23 cellular contexts compared by ENCODE assay signal in the genomic region with DNA sequence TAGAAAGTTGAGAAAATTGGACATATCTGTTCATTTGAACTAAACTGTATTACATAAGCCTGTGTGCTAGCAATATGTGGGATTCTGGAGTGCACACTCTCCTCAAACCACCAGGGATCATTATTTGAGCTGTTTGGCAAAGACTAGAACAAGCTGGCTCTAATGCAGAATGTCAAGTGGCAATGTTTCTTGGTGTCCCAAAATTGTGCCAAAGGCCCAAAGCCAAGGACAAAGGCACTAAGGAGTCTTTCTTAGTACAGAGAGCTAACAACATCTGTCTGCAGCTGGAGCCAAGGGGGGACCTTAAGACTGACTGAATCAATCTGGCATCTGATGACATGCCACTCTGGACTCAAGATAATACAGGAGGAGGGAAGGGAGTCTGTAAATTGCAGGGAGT.
DNase-seq lines count a peak whose midpoint lies in the region; ATAC-seq, FAIRE-seq and TF ChIP-seq lines count a peak whose summit lies in the region.
"Had no signal": no experiment of that assay in that cellular context is flagged by ENCODE, and none has a peak within 500 bp of the region (broad histone marks: within the 10 kb centered on the region; RNA-seq: fewer than 3 reads in every experiment).

No MANE protein-coding gene starts in this region.

- CTCF ChIA-PET in K562 (lab: Yijun Ruan, JAX; ENCODE audit: low intra/inter-chr PET ratio), result no interaction called here
- CTCF ChIA-PET in naive thymus-derived CD4-positive, alpha-beta T cell (lab: Charles Lee), result no interaction called here

- no peak for FAIRE-seq in K562 (lab: Jason Lieb, UNC)
- FAIRE-seq: astrocyte, GM12878 had no signal

- no peak overlapping the region for H3K9ac ChIP-seq in K562 (ENCODE audit: insufficient read depth in 1 of 2, low read depth in 2 of 2, low read length in 2 of 2)

- H3K4me2 ChIP-seq in K562 (ENCODE audit: insufficient read depth, low read length), result no peak overlapping the region

- H3K4me3 ChIP-seq in K562 (no peak overlapping the region), right cardiac atrium (ENCODE audit: low read length) (no peak overlapping the region), gastrocnemius medialis (no peak overlapping the region), H7 (ENCODE audit: insufficient read depth, low read depth, low read length) (no peak overlapping the region)
- H3K4me3 ChIP-seq in naive thymus-derived CD4-positive, alpha-beta T cell (ENCODE audit: low read length), result no peak overlapping the region
- H3K4me3 ChIP-seq: GM12878 had no signal

- H3K27ac ChIP-seq in K562 (ENCODE audit: extremely low read depth, low read depth, low read length) (no peak overlapping the region), right cardiac atrium (ENCODE audit: low read length) (peak overlapping the region; percentile 59), gastrocnemius medialis (no peak overlapping the region)
- H3K27ac ChIP-seq in naive thymus-derived CD4-positive, alpha-beta T cell (ENCODE audit: low read depth, low read length), result no peak overlapping the region
- H3K27ac ChIP-seq: neutrophil, RWPE1 had no signal

- peaks cover 0 to 12% (median 5%) of the 10 kb centered on the region in 11 donors for H3K9me3 Mint-ChIP-seq in naive thymus-derived CD4-positive, alpha-beta T cell

- no peaks in the 10 kb centered on the region for H3K79me2 ChIP-seq in K562 (ENCODE audit: control insufficient read depth, insufficient read depth, low read length)

- H4K20me1 ChIP-seq in K562 (replicated peaks; ENCODE audit: control insufficient read depth, insufficient read depth, low read length), result no peaks in the 10 kb centered on the region

- H3K27ac Mint-ChIP-seq in naive thymus-derived CD4-positive, alpha-beta T cell, result no peak overlapping the region
- H3K27ac Mint-ChIP-seq: activated CD8-positive, alpha-beta T cell treated with anti-CD3 and anti-CD28 coated beads, Interleukin-2, amount 10 ng/mL, durations not matched to agents 7 days and 5 days; activated naive CD4-positive, alpha-beta T cell treated with anti-CD3 and anti-CD28 coated beads, Interleukin-2, amount 50 U/mL, for 72 hours; activated T-cell treated with anti-CD3 and anti-CD28 coated beads, Interleukin-2, amount 50 U/mL, for 24 hours; CD4-positive, alpha-beta T cell had no signal

- H3K36me3 ChIP-seq in K562 (ENCODE audit: control insufficient read depth, insufficient read depth, low read length), result no peaks in the 10 kb centered on the region
- no peaks in the 10 kb centered on the region for H3K36me3 ChIP-seq in gastrocnemius medialis
- H3K36me3 ChIP-seq in H7 (replicated peaks; ENCODE audit: control insufficient read depth, insufficient read depth, low read length), result no peaks in the 10 kb centered on the region
- no peaks in the 10 kb centered on the region for H3K36me3 ChIP-seq in naive thymus-derived CD4-positive, alpha-beta T cell (ENCODE audit: control insufficient read depth in 2 of 3, insufficient read depth in 3 of 3, low read length in 3 of 3)
- H3K36me3 ChIP-seq: neutrophil had no signal

- TF ChIP-seq EP300 in K562 (IDR thresholded peaks at IDR 0.05; ENCODE audit: low read length), result no peak

- peak; percentile 30 for DNase-seq in DMS79 treated with DMSO at 0.1 percent for 48 hours (lab: John Stamatoyannopoulos, UW)
- no peak for DNase-seq in K562 (ENCODE audit: extremely low read depth in 1 of 4, low spot score in 3 of 4)
- DNase-seq in right cardiac atrium, result peak; percentile 69 to 87 (median 74)
- peak; percentile 13 to 58 for DNase-seq in gastrocnemius medialis
- no peak for DNase-seq in activated gamma-delta T cell (lab: John Stamatoyannopoulos, UW)
- no peak for DNase-seq in H7
- DNase-seq in naive thymus-derived CD4-positive, alpha-beta T cell, result no peak
- no peak for DNase-seq in occipital lobe (lab: John Stamatoyannopoulos, UW)
- DNase-seq: activated CD8-positive, alpha-beta T cell treated with anti-CD3 and anti-CD28 coated beads, Interleukin-2, amount 10 ng/mL, durations not matched to agents 7 days and 5 days; activated T-cell treated with anti-CD3 and anti-CD28 coated beads, Interleukin-2, amount 50 U/mL, for 24 hours; CD4-positive, alpha-beta T cell; cerebellar nuclear complex; effector CD4-positive, alpha-beta T cell; KG1; MV-4-11; NCI-H2081 treated with DMSO at 0.1 percent for 48 hours; NCI-H524 treated with DMSO at 0.1 percent for 48 hours had no signal

- peak overlapping the region; percentile 57 for H2AFZ ChIP-seq in K562 (ENCODE audit: low read depth, low read length)

- intact Hi-C loops in K562 (cut with micrococcal nuclease), result no loop called here
- intact Hi-C loops in right cardiac atrium (cut with DNase I), result no loop called here
- intact Hi-C loops in gastrocnemius medialis (cut with DNase I; ENCODE audit: low total_unique reads), result no loop called here
- intact Hi-C loops in naive thymus-derived CD4-positive, alpha-beta T cell (cut with micrococcal nuclease), result no loop called here

- ATAC-seq in K562 (peak; percentile 26; the same call in 2 of the 3 replicates), right cardiac atrium (peak; percentile 94 to 95), gastrocnemius medialis (peak; percentile 65 to 88)
- no peak for ATAC-seq in naive thymus-derived CD4-positive, alpha-beta T cell
- ATAC-seq: activated CD8-positive, alpha-beta T cell treated with anti-CD3 and anti-CD28 coated beads, Interleukin-2, amount 10 ng/mL, durations not matched to agents 7 days and 5 days; activated naive CD4-positive, alpha-beta T cell treated with anti-CD3 and anti-CD28 coated beads, Interleukin-2, amount 50 U/mL, for 72 hours; GM12878; left colon had no signal

- no peak for TF ChIP-seq RAD21 in K562 (CRISPR knock-in tag; conservative IDR thresholded peaks at IDR 0.05 in 1 of 2, IDR thresholded peaks at IDR 0.05 in 1 of 2)

- BruUV-seq in K562 (replicated peaks; lab: Mats Ljungman, UMichigan), result no TSS peak

- no peaks in the 10 kb centered on the region for H3K36me3 Mint-ChIP-seq in naive thymus-derived CD4-positive, alpha-beta T cell
- H3K36me3 Mint-ChIP-seq: activated naive CD4-positive, alpha-beta T cell treated with anti-CD3 and anti-CD28 coated beads, Interleukin-2, amount 50 U/mL, for 72 hours had no signal

- no peaks in the 10 kb centered on the region for H3K4me1 Mint-ChIP-seq in naive thymus-derived CD4-positive, alpha-beta T cell

- H3K9me3 ChIP-seq in K562 (replicated peaks; ENCODE audit: control insufficient read depth, insufficient read depth, low read depth, low read length) (peaks cover 4% of the 10 kb centered on the region; the same call in 1 of the 2 replicates), right cardiac atrium (ENCODE audit: control insufficient read depth, low read length) (peaks cover 3% of the 10 kb centered on the region), gastrocnemius medialis (no peaks in the 10 kb centered on the region)
- no peaks in the 10 kb centered on the region for H3K9me3 ChIP-seq in naive thymus-derived CD4-positive, alpha-beta T cell (ENCODE audit: control insufficient read depth in 2 of 3, low read length in 3 of 3)

- peaks cover 0 to 5% (median 3%) of the 10 kb centered on the region in 5 donors for H3K27me3 Mint-ChIP-seq in naive thymus-derived CD4-positive, alpha-beta T cell
- H3K27me3 Mint-ChIP-seq: activated T-cell treated with anti-CD3 and anti-CD28 coated beads, Interleukin-2, amount 50 U/mL, for 24 hours; CD4-positive, alpha-beta T cell had no signal

- H3K4me3 Mint-ChIP-seq in naive thymus-derived CD4-positive, alpha-beta T cell, result no peak overlapping the region
- H3K4me3 Mint-ChIP-seq: activated CD8-positive, alpha-beta T cell treated with anti-CD3 and anti-CD28 coated beads, Interleukin-2, amount 10 ng/mL, durations not matched to agents 7 days and 5 days; activated T-cell treated with anti-CD3 and anti-CD28 coated beads, Interleukin-2, amount 50 U/mL, for 24 hours; CD4-positive, alpha-beta T cell had no signal

- peaks cover 0 to 12% of the 10 kb centered on the region in 2 experiments; a peak in 3 of 5 replicates for H3K4me1 ChIP-seq in K562 (replicated peaks in 1 of 2; ENCODE audit: control insufficient read depth in 2 of 2, insufficient read depth in 2 of 2, low read length in 2 of 2)
- H3K4me1 ChIP-seq in right cardiac atrium (ENCODE audit: control insufficient read depth, insufficient read depth, low read length), result peaks cover 9% of the 10 kb centered on the region
- peaks cover 5 to 11% of the 10 kb centered on the region in 2 donors for H3K4me1 ChIP-seq in gastrocnemius medialis
- H3K4me1 ChIP-seq in naive thymus-derived CD4-positive, alpha-beta T cell (ENCODE audit: control insufficient read depth in 2 of 2, insufficient read depth in 2 of 2, low read length in 2 of 2), result no peaks in the 10 kb centered on the region

- POLR2A ChIA-PET in K562 (lab: Yijun Ruan, JAX), result interaction anchor here (0.6 to 1.4 kb wide), 2 partner anchors 12 to 930 kb away, joined by 3 to 6 read pairs; no protein-coding TSS in a partner anchor
- POLR2A ChIA-PET in naive thymus-derived CD4-positive, alpha-beta T cell (lab: Charles Lee), result interaction anchor here (0.6 kb wide), 1 partner anchor 488 kb away, joined by 4 read pairs; no protein-coding TSS in a partner anchor

- TF ChIP-seq CTCF in K562 (IDR thresholded peaks at IDR 0.05 in 2 of 3, conservative IDR thresholded peaks at IDR 0.05 in 1 of 3; ENCODE audit: insufficient read depth in 2 of 3, low read depth in 1 of 3, low read length in 3 of 3) (no peak), gastrocnemius medialis (IDR thresholded peaks at IDR 0.05 in 4 of 5, conservative IDR thresholded peaks at IDR 0.05 in 1 of 5) (peak in 1 of 5 experiments; percentile 11)

- in situ Hi-C loops in K562 (cut with MboI), result loop anchor here (25.0 kb wide), 1 partner anchor 492 kb away; the partner anchor contains the start of genes GMPS and SLC33A1
- in situ Hi-C loops in gastrocnemius medialis (cut with MboI; ENCODE audit: low sequenced_read_pairs in 4 of 4), result loop anchor here in 2 of 4 donors (25.0 kb wide), 1 partner anchor 317 kb away; no protein-coding TSS in a partner anchor

- H3K27me3 ChIP-seq in K562 (ENCODE audit: control insufficient read depth in 2 of 2, insufficient read depth in 2 of 2, low read length in 2 of 2) (no peaks in the 10 kb centered on the region), right cardiac atrium (ENCODE audit: control insufficient read depth, insufficient read depth) (no peaks in the 10 kb centered on the region), gastrocnemius medialis (no peaks in the 10 kb centered on the region), H7 (ENCODE audit: control insufficient read depth, insufficient read depth, low read length) (no peaks in the 10 kb centered on the region; the same call in 1 of the 2 replicates)
- H3K27me3 ChIP-seq in naive thymus-derived CD4-positive, alpha-beta T cell (ENCODE audit: control insufficient read depth in 2 of 2, insufficient read depth in 2 of 2, low read length in 2 of 2), result no peaks in the 10 kb centered on the region
- H3K27me3 ChIP-seq: neutrophil had no signal

- no peaks in the 10 kb centered on the region for H3K9me1 ChIP-seq in K562 (ENCODE audit: control insufficient read depth, insufficient read depth, low read length)

- TF ChIP-seq POLR2A in K562 (conservative IDR thresholded peaks at IDR 0.05) (no peak), gastrocnemius medialis (IDR thresholded peaks at IDR 0.05) (no peak)

TF ChIP-seq in K562, 482 proteins besides CTCF, POLR2A, EP300 and RAD21 (continues in another document):
- TF ChIP-seq ZNF324 (CRISPR knock-in tag; IDR thresholded peaks at IDR 0.05) (no peak), ZBTB17 (CRISPR knock-in tag; IDR thresholded peaks at IDR 0.05) (no peak), TBL1XR1 (IDR thresholded peaks at IDR 0.05; ENCODE audit: low read length in 2 of 2) (no peak)

Comparison
In these comparisons a context has a peak if more than half of its experiments do, and no peak if none do; other contexts are left out.
1. DNase-seq: peak in DMS79 treated with DMSO at 0.1 percent for 48 hours (single experiment), right cardiac atrium (3 of 3) and gastrocnemius medialis (2 of 2); none in K562 (0 of 4), activated gamma-delta T cell (single experiment), H7 (single experiment), naive thymus-derived CD4-positive, alpha-beta T cell (0 of 9) and occipital lobe (single experiment).